18 cellular contexts compared by ENCODE assay signal in genomic region chr2:130837811-130838565, GRCh38. TPM values are rescaled to one million over a fixed set of nuclear protein-coding genes. Genes with fewer than 3 reads are reported as not detected.
DNase-seq lines count a peak whose midpoint lies in the region; ATAC-seq and TF ChIP-seq lines count a peak whose summit lies in the region.
"Had no signal": no experiment of that assay in that cellular context is flagged by ENCODE, and none has a peak within 500 bp of the region (broad histone marks: within the 10 kb centered on the region; RNA-seq: fewer than 3 reads in every experiment).

No MANE protein-coding gene starts in this region.

- no peak overlapping the region for H3K4ac ChIP-seq in neuronal stem cell (ENCODE audit: low read length)

- no peak for TF ChIP-seq POLR2A in prostate gland (IDR thresholded peaks at IDR 0.05)

- peaks cover 20% of the 10 kb centered on the region for H3K79me2 ChIP-seq in PC-3 (ENCODE audit: low read length)

- peak overlapping the region; percentile 35 for H2BK120ac ChIP-seq in neuronal stem cell (ENCODE audit: low read depth, low read length)

- H3K9ac ChIP-seq in PC-3 (ENCODE audit: low read length) (no peak overlapping the region), neuronal stem cell (ENCODE audit: low read depth, low read length, poor library complexity) (peak overlapping the region; percentile 82)

- POLR2A ChIA-PET in PC-3 (lab: Charles Lee; ENCODE audit: unreplicated experiment), result no interaction called here

- TF ChIP-seq CTCF in PC-3 (conservative IDR thresholded peaks at IDR 0.05; ENCODE audit: low read depth, low read length) (no peak), prostate gland (IDR thresholded peaks at IDR 0.05) (no peak)

- DNase-seq in H7 (no peak), PC-3 (no peak), neuronal stem cell (ENCODE audit: low spot score) (no peak), prostate gland (ENCODE audit: low spot score) (no peak), NCI-H748 treated with DMSO at 0.1 percent for 48 hours (lab: John Stamatoyannopoulos, UW) (no peak)
- DNase-seq: activated CD8-positive, alpha-beta T cell treated with anti-CD3 and anti-CD28 coated beads for 36 hours; activated naive CD4-positive, alpha-beta T cell treated with anti-CD3 and anti-CD28 coated beads, Interleukin-2, amount 50 U/mL, for 16 hours; activated T-cell treated with anti-CD3 and anti-CD28 coated beads, Interleukin-2, amount 50 U/mL, for 4 hours; DMS 273 treated with DMSO at 0.1 percent for 48 hours; effector CD8-positive, alpha-beta T cell; Kasumi-1; left ventricle myocardium inferior; NCI-H1417 treated with DMSO at 0.1 percent for 48 hours; NK-92 treated with Interleukin-12 subunit alpha and Interleukin-12 subunit beta, amount 100 ng/mL, for 24 hours; ovary; tibial artery had no signal

- intact Hi-C loops in PC-3 (cut with micrococcal nuclease), result loop anchor here (2.0 to 5.0 kb wide), 2 partner anchors 31 to 41 kb away; no protein-coding TSS in a partner anchor
- intact Hi-C loops in prostate gland (cut with DNase I), result no loop called here

- H3K14ac ChIP-seq in neuronal stem cell (ENCODE audit: low read length), result peak overlapping the region; percentile 64

- peaks cover 6% of the 10 kb centered on the region; the same call in 1 of the 2 replicates for H4K20me1 ChIP-seq in PC-3 (ENCODE audit: low read length)

- H3K9me3 ChIP-seq in PC-3 (ENCODE audit: low read length) (no peaks in the 10 kb centered on the region), esophagus (ENCODE audit: control insufficient read depth in 2 of 2, insufficient read depth in 1 of 2, low read depth in 1 of 2, low read length in 1 of 2) (no peaks in the 10 kb centered on the region), neuronal stem cell (replicated peaks in 1 of 2; ENCODE audit: control insufficient read depth in 2 of 2, insufficient read depth in 1 of 2, low read depth in 1 of 2, low read length in 2 of 2) (no peaks in the 10 kb centered on the region), prostate gland (no peaks in the 10 kb centered on the region)
- H3K9me3 ChIP-seq: left ventricle myocardium inferior, ovary, tibial artery had no signal

- no peak overlapping the region for H2AFZ ChIP-seq in PC-3 (ENCODE audit: low read length)
- H2AFZ ChIP-seq in neuronal stem cell (ENCODE audit: low read length), result no peak overlapping the region

- no peaks in the 10 kb centered on the region for H3K9me2 ChIP-seq in PC-3 (replicated peaks; ENCODE audit: low read length)

- H3K4me3 ChIP-seq in H7 (ENCODE audit: insufficient read depth, low read depth, low read length) (peak overlapping the region; percentile 60; the same call in 1 of the 2 replicates), PC-3 (ENCODE audit: low read length) (peak overlapping the region; percentile 89), esophagus (ENCODE audit: low read depth in 1 of 2, low read length in 2 of 2) (peak overlapping the region; percentile 66 to 81), neuronal stem cell (ENCODE audit: low read length in 2 of 2) (peak overlapping the region in 1 of 2 donors; percentile 93), prostate gland (no peak overlapping the region)
- H3K4me3 ChIP-seq: ovary had no signal

- peak overlapping the region; percentile 88 for H2AK5ac ChIP-seq in neuronal stem cell (ENCODE audit: low read depth, low read length)

- H2BK5ac ChIP-seq in neuronal stem cell (ENCODE audit: low read length), result peak overlapping the region; percentile 69

- H3K4me1 ChIP-seq in PC-3 (ENCODE audit: insufficient read depth, low read length) (peaks cover 16% of the 10 kb centered on the region), esophagus (ENCODE audit: control insufficient read depth in 2 of 2, insufficient read depth in 2 of 2, low read length in 1 of 2) (peaks cover 0 to 6% of the 10 kb centered on the region in 2 donors), neuronal stem cell (ENCODE audit: control insufficient read depth in 2 of 2, insufficient read depth in 1 of 2, low read depth in 1 of 2, low read length in 2 of 2) (peaks cover 0 to 18% of the 10 kb centered on the region in 2 donors), prostate gland (replicated peaks) (no peaks in the 10 kb centered on the region)

- no peak overlapping the region for H3K23ac ChIP-seq in neuronal stem cell (ENCODE audit: low read depth, low read length, poor library complexity)

- 61 to 63% methylated on average over 28 of the region's 28 CpGs for WGBS in esophagus, 2 donors
- WGBS in neuronal stem cell (ENCODE audit: extremely low coverage in 2 of 2, insufficient read length in 2 of 2, insufficient replicate concordance in 1 of 2), 2 donors, result no CpG with 5 or more reads among the region's 28 CpGs
- 68% methylated on average over 28 of the region's 28 CpGs for WGBS in prostate gland

- H4K8ac ChIP-seq in neuronal stem cell (ENCODE audit: low read depth, low read length), result no peak overlapping the region

- H3K79me1 ChIP-seq in neuronal stem cell (ENCODE audit: low read depth, low read length), result peaks cover 8% of the 10 kb centered on the region

- BruUV-seq in PC-3 (replicated peaks; lab: Mats Ljungman, UMichigan), result TSS peak; percentile 24

- CTCF ChIA-PET in PC-3 (lab: Charles Lee), result no interaction called here

- H3K27me3 ChIP-seq in H7 (ENCODE audit: control insufficient read depth, insufficient read depth, low read length) (peaks cover 23% of the 10 kb centered on the region), PC-3 (ENCODE audit: low read length) (no peaks in the 10 kb centered on the region), esophagus (ENCODE audit: control insufficient read depth in 1 of 2, insufficient read depth in 2 of 2, low read length in 2 of 2) (no peaks in the 10 kb centered on the region), neuronal stem cell (ENCODE audit: control insufficient read depth in 3 of 3, insufficient read depth in 3 of 3, low read depth in 1 of 3, low read length in 3 of 3) (peaks cover 3 to 60% (median 9%) of the 10 kb centered on the region in 3 experiments), prostate gland (replicated peaks; ENCODE audit: insufficient read depth) (no peaks in the 10 kb centered on the region)
- H3K27me3 ChIP-seq: ovary had no signal

- H2BK15ac ChIP-seq in neuronal stem cell (ENCODE audit: low read length), result peak overlapping the region; percentile 88

- peak overlapping the region; percentile 89 for H3K18ac ChIP-seq in neuronal stem cell (ENCODE audit: low read length)

- no peak for ATAC-seq in PC-3
- no peak for ATAC-seq in esophagus mucosa

- no peak overlapping the region for H4K91ac ChIP-seq in neuronal stem cell (ENCODE audit: low read depth, low read length, poor library complexity)

- H3F3A ChIP-seq in PC-3 (ENCODE audit: low read length, unreplicated experiment), result no peaks in the 10 kb centered on the region

- H2BK12ac ChIP-seq in neuronal stem cell (ENCODE audit: low read length), result no peak overlapping the region

- no peak overlapping the region for H3K27ac ChIP-seq in PC-3 (ENCODE audit: low read length)
- no peak overlapping the region for H3K27ac ChIP-seq in esophagus (ENCODE audit: low read depth in 2 of 2, low read length in 1 of 2)
- H3K27ac ChIP-seq in neuronal stem cell (replicated peaks; ENCODE audit: low read length), result no peak overlapping the region
- H3K27ac ChIP-seq in prostate gland, result no peak overlapping the region
- H3K27ac ChIP-seq: left ventricle myocardium inferior, ovary, tibial artery had no signal

- H3K36me3 ChIP-seq in H7 (replicated peaks; ENCODE audit: control insufficient read depth, insufficient read depth, low read length) (no peaks in the 10 kb centered on the region), PC-3 (ENCODE audit: low read depth, low read length) (no peaks in the 10 kb centered on the region), esophagus (ENCODE audit: control insufficient read depth in 2 of 2, insufficient read depth in 2 of 2, low read length in 1 of 2) (no peaks in the 10 kb centered on the region), neuronal stem cell (replicated peaks in 1 of 2; ENCODE audit: control insufficient read depth in 2 of 2, insufficient read depth in 2 of 2, low read length in 2 of 2) (no peaks in the 10 kb centered on the region), prostate gland (no peaks in the 10 kb centered on the region)
- H3K36me3 ChIP-seq: left ventricle myocardium inferior, ovary, tibial artery had no signal

- H3K4me2 ChIP-seq in PC-3 (ENCODE audit: low read length) (peak overlapping the region; percentile 78), neuronal stem cell (ENCODE audit: insufficient read depth, low read length, poor library complexity, severe bottlenecking) (peak overlapping the region; percentile 84)

RNA-seq across cellular contexts. Expression of gene ARHGEF4, which starts 1.3 kb away (rescaled TPM):
- total RNA-seq in H7 (2014; rRNA removed; shearing (Covaris generic)), result 15.3 and 15.6 TPM in 2 replicates
- total RNA-seq in PC-3 (2014; rRNA removed) (21.5 and 30.5 TPM in 2 replicates), prostate gland (10 to 100 TPM in 1 of 2 donors, 1 to 10 TPM in 1; 9.6 to 56.0 TPM), esophagus mucosa (41.8 TPM)
- polyA plus RNA-seq in esophagus, result 10 to 100 TPM; 32.2 to 98.9 TPM
- 38.1 TPM for polyA plus RNA-seq in neuronal stem cell (2013, experiment 1 of 2)
- polyA plus RNA-seq in neuronal stem cell (2013, experiment 2 of 2), result 36.3 TPM

Comparison
In these comparisons a context has a peak if more than half of its experiments do, and no peak if none do; other contexts are left out.
1. H3K4me3 ChIP-seq: peak in H7 (single experiment), PC-3 (single experiment) and esophagus (2 of 2); none in prostate gland (0 of 2).